In the genomic region with DNA sequence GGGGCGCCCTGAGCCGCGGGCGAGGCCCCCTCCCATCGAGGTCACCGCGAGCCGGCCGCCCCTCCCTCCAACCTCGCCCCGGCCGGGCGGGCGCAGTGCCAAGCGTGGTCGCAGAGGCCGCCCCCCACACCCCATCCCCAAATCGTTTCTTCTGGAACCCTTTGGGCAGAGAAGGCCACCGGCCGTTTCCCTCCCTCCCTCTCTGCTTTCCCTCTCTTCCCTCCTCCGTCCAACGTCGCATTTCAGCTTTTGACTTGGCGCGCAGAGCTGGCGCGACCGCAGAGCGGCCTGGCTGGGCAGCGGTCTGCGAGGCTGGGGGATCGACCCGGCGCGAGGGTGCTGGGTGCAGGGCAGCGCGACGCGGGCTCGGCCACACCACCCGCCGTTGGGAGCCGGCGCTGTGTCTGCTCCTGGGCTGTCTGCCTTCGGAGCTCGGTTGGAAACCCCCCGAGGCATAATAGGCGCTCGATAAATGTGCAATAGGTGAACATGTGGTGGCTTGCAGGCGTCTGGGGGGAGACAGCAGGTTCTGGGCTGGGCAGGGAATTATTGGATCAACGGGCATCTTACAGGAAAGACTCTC, we compare ENCODE assay signal across 6 cellular contexts. TPM values are rescaled to one million over a fixed set of nuclear protein-coding genes. Genes with fewer than 3 reads are reported as not detected.
DNase-seq lines count a peak whose midpoint lies in the region; ATAC-seq, FAIRE-seq and TF ChIP-seq lines count a peak whose summit lies in the region.

No MANE protein-coding gene starts in this region.

- TF ChIP-seq CTCF in PC-3 (conservative IDR thresholded peaks at IDR 0.05; ENCODE audit: low read depth, low read length) (no peak), right atrium auricular region (IDR thresholded peaks at IDR 0.05) (no peak), vagina (IDR thresholded peaks at IDR 0.05) (no peak)

- POLR2A ChIA-PET in PC-3 (lab: Charles Lee; ENCODE audit: unreplicated experiment): no interaction called here

- H3K4me2 ChIP-seq in PC-3 (ENCODE audit: low read length): peak overlapping the region; percentile 91

- no TSS peak for BruUV-seq in PC-3 (replicated peaks; lab: Mats Ljungman, UMichigan)

- FAIRE-seq in GM18507 (lab: Jason Lieb, UNC): peak; percentile 64

- peak overlapping the region; percentile 72 for H2AFZ ChIP-seq in PC-3 (ENCODE audit: low read length)

- intact Hi-C loops in PC-3 (cut with micrococcal nuclease) (no loop called here), vagina (cut with DNase I) (no loop called here)

- H3K36me3 ChIP-seq in PC-3 (ENCODE audit: low read depth, low read length) (no peaks in the 10 kb centered on the region), right atrium auricular region (no peaks in the 10 kb centered on the region), vagina (no peaks in the 10 kb centered on the region)

- DNase-seq in GM18507 (ENCODE audit: extremely low spot score, insufficient read length, low read depth): no peak
- peak; percentile 31 for DNase-seq in PC-3
- DNase-seq in right atrium auricular region (ENCODE audit: low spot score): no peak
- no peak for DNase-seq in vagina (ENCODE audit: extremely low spot score in 2 of 2)
- no peak for DNase-seq in activated gamma-delta T cell treated with Interleukin-2 at 50 U/mL for 16 hours
- no peak for DNase-seq in SW480 (ENCODE audit: low spot score)

- ATAC-seq in PC-3: peak; percentile 36

- H3K9me3 ChIP-seq in PC-3 (ENCODE audit: low read length) (no peaks in the 10 kb centered on the region), right atrium auricular region (no peaks in the 10 kb centered on the region), vagina (no peaks in the 10 kb centered on the region)

- H3K27ac ChIP-seq in PC-3 (ENCODE audit: low read length): no peak overlapping the region
- H3K27ac ChIP-seq in right atrium auricular region: peak overlapping the region; percentile 66 to 72
- peak overlapping the region; percentile 80 for H3K27ac ChIP-seq in vagina

- CTCF ChIA-PET in PC-3 (lab: Charles Lee): interaction anchor here (0.7 kb wide), 1 partner anchor 9 kb away, joined by 3 read pairs; a partner anchor contains a TSS

- H3K4me1 ChIP-seq in PC-3 (ENCODE audit: insufficient read depth, low read length) (peaks cover 9% of the 10 kb centered on the region; the same call in 1 of the 2 replicates), right atrium auricular region (peaks cover 0 to 55% of the 10 kb centered on the region in 2 donors), vagina (peaks cover 50% of the 10 kb centered on the region)

- peak overlapping the region; percentile 64 for H3K4me3 ChIP-seq in PC-3 (ENCODE audit: low read length)
- peak overlapping the region; percentile 51 to 64 for H3K4me3 ChIP-seq in right atrium auricular region
- H3K4me3 ChIP-seq in vagina: peak overlapping the region; percentile 47 to 57

- H3K9ac ChIP-seq in PC-3 (ENCODE audit: low read length): peak overlapping the region; percentile 45

- no peaks in the 10 kb centered on the region for H4K20me1 ChIP-seq in PC-3 (ENCODE audit: low read length)

- no peaks in the 10 kb centered on the region for H3K79me2 ChIP-seq in PC-3 (ENCODE audit: low read length)

- H3K9me2 ChIP-seq in PC-3 (replicated peaks; ENCODE audit: low read length): no peaks in the 10 kb centered on the region

- no peaks in the 10 kb centered on the region for H3F3A ChIP-seq in PC-3 (ENCODE audit: low read length, unreplicated experiment)

- TF ChIP-seq POLR2A in vagina (IDR thresholded peaks at IDR 0.05): no peak

- H3K27me3 ChIP-seq in PC-3 (ENCODE audit: low read length): no peaks in the 10 kb centered on the region
- peaks cover 2 to 6% of the 10 kb centered on the region in 2 donors for H3K27me3 ChIP-seq in right atrium auricular region
- peaks cover 4% of the 10 kb centered on the region for H3K27me3 ChIP-seq in vagina

RNA-seq across cellular contexts. Expression of a gene that starts 2.9 kb away (rescaled TPM):
- total RNA-seq in PC-3 (2014; rRNA removed) (not detected in 2 replicates), right atrium auricular region (under 1 TPM; 0.22 to 0.51 TPM), vagina (not detected)

RNA-seq across cellular contexts. Expression of a gene that starts 6.7 kb away (rescaled TPM):
- total RNA-seq in PC-3 (2014; rRNA removed) (11.3 and 15.2 TPM in 2 replicates), right atrium auricular region (10 to 100 TPM in 1 of 2 donors, 1 to 10 TPM in 1; 9.6 to 10.5 TPM), vagina (9.6 TPM)

RNA-seq across cellular contexts. Expression of a gene that starts 8.3 kb away (rescaled TPM):
- total RNA-seq in PC-3 (2014; rRNA removed) (35.5 and 44.9 TPM in 2 replicates), right atrium auricular region (1 to 10 TPM in 1 of 2 donors, under 1 TPM in 1; 0.63 to 4.1 TPM), vagina (2.5 TPM)

RNA-seq across cellular contexts. Expression of a gene that starts 39.0 kb away (rescaled TPM):
- total RNA-seq in PC-3 (2014; rRNA removed) (26.8 and 31.4 TPM in 2 replicates), right atrium auricular region (1 to 10 TPM; 1.4 to 1.7 TPM), vagina (2.5 TPM)

RNA-seq across cellular contexts. Expression of a gene that starts 45.5 kb away (rescaled TPM):
- total RNA-seq in PC-3 (2014; rRNA removed): 67.4 and 80.2 TPM in 2 replicates
- 100 to 1,000 TPM in 1 of 2 donors, 10 to 100 TPM in 1; 63.7 to 107 TPM for total RNA-seq in right atrium auricular region
- 133 TPM for total RNA-seq in vagina
